ENCODE assay signal across 1 cellular context in the genomic region with DNA sequence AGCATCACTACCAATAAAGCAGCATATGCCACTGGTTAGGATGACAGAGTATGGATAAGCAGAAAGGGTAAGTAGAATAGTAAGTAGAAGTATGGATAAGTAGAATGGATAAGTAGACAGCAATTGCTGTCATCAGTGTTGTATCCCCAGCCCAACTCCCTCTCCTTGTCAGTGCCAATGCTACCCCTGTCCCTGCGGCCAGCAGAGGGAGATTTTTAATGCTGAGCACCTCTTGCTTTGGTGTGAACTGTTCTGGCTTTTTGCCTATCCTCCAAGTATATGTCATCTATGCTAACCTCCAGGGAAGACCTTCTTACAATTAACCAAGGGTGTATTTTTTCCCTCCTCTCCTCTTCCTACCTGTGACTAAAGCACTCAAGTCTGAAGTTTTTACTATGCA.
TF ChIP-seq lines count a peak whose summit lies in the region.

No MANE protein-coding gene starts in this region.

TF ChIP-seq in WTC11, 78 proteins besides CTCF, POLR2A, EP300 and RAD21 (continued from another document):
- TF ChIP-seq, protein P1, sequence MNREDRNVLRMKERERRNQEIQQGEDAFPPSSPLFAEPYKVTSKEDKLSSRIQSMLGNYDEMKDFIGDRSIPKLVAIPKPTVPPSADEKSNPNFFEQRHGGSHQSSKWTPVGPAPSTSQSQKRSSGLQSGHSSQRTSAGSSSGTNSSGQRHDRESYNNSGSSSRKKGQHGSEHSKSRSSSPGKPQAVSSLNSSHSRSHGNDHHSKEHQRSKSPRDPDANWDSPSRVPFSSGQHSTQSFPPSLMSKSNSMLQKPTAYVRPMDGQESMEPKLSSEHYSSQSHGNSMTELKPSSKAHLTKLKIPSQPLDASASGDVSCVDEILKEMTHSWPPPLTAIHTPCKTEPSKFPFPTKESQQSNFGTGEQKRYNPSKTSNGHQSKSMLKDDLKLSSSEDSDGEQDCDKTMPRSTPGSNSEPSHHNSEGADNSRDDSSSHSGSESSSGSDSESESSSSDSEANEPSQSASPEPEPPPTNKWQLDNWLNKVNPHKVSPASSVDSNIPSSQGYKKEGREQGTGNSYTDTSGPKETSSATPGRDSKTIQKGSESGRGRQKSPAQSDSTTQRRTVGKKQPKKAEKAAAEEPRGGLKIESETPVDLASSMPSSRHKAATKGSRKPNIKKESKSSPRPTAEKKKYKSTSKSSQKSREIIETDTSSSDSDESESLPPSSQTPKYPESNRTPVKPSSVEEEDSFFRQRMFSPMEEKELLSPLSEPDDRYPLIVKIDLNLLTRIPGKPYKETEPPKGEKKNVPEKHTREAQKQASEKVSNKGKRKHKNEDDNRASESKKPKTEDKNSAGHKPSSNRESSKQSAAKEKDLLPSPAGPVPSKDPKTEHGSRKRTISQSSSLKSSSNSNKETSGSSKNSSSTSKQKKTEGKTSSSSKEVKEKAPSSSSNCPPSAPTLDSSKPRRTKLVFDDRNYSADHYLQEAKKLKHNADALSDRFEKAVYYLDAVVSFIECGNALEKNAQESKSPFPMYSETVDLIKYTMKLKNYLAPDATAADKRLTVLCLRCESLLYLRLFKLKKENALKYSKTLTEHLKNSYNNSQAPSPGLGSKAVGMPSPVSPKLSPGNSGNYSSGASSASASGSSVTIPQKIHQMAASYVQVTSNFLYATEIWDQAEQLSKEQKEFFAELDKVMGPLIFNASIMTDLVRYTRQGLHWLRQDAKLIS (CRISPR knock-in tag; IDR thresholded peaks at IDR 0.05; ENCODE audit: borderline replicate concordance): no peak
- TF ChIP-seq, protein P2, sequence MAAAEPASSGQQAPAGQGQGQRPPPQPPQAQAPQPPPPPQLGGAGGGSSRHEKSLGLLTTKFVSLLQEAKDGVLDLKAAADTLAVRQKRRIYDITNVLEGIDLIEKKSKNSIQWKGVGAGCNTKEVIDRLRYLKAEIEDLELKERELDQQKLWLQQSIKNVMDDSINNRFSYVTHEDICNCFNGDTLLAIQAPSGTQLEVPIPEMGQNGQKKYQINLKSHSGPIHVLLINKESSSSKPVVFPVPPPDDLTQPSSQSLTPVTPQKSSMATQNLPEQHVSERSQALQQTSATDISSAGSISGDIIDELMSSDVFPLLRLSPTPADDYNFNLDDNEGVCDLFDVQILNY (CRISPR knock-in tag; IDR thresholded peaks at IDR 0.05): no peak
- TF ChIP-seq GABPB1 (CRISPR knock-in tag; IDR thresholded peaks at IDR 0.05) (no peak), TP53 (CRISPR knock-in tag; IDR thresholded peaks at IDR 0.05) (no peak), TEAD4 (CRISPR knock-in tag; IDR thresholded peaks at IDR 0.05) (no peak), OVOL2 (CRISPR knock-in tag; IDR thresholded peaks at IDR 0.05; ENCODE audit: borderline replicate concordance) (no peak)
TF ChIP-seq in WTC11: peak in this region for 0.
